In genomic region chr10:133394801-133395221, GRCh38 we compare ENCODE assay signal across 8 cellular contexts. TPM values are rescaled to one million over a fixed set of nuclear protein-coding genes. Genes with fewer than 3 reads are reported as not detected.
DNase-seq lines count a peak whose midpoint lies in the region; ATAC-seq and TF ChIP-seq lines count a peak whose summit lies in the region.

No MANE protein-coding gene starts in this region.

- H3K56ac ChIP-seq in IMR-90 (ENCODE audit: extremely low read depth, insufficient read depth, low read length): peak overlapping the region; percentile 86

- H3K9me3 ChIP-seq in IMR-90 (ENCODE audit: control insufficient read depth, insufficient read depth, low read length): no peaks in the 10 kb centered on the region
- no peaks in the 10 kb centered on the region for H3K9me3 ChIP-seq in mesenchymal stem cell (ENCODE audit: control insufficient read depth, low read length)
- H3K9me3 ChIP-seq in aorta (ENCODE audit: control insufficient read depth, low read length): no peaks in the 10 kb centered on the region

- H3K4ac ChIP-seq in IMR-90 (ENCODE audit: low read depth, low read length): peak overlapping the region; percentile 78
- peak overlapping the region; percentile 83 to 95 for H3K4ac ChIP-seq in mesenchymal stem cell (ENCODE audit: low read depth in 1 of 2, low read length in 2 of 2)

- in situ Hi-C loops in IMR-90 (cut with MboI; ENCODE audit: low sequenced_read_pairs) (no loop called here), brain microvascular endothelial cell (cut with HindIII; ENCODE audit: low pct_ligation_motif_present, low sequenced_read_pairs) (no loop called here)

- H2BK12ac ChIP-seq in mesenchymal stem cell (ENCODE audit: low read length in 2 of 2): no peak overlapping the region

- H4K8ac ChIP-seq in IMR-90 (ENCODE audit: low read depth in 2 of 2, low read length in 2 of 2) (peak overlapping the region; percentile 88 to 91), mesenchymal stem cell (ENCODE audit: low read length) (peak overlapping the region; percentile 48)

- dilution Hi-C loops in IMR-90 (cut with HindIII; ENCODE audit: low sequenced_read_pairs, unreplicated experiment): no loop called here

- peak overlapping the region; percentile 100 for H3K4me2 ChIP-seq in IMR-90 (ENCODE audit: low read depth, low read length)
- H3K4me2 ChIP-seq in mesenchymal stem cell (ENCODE audit: low read length, poor library complexity, severe bottlenecking): peak overlapping the region; percentile 73

- H2BK20ac ChIP-seq in IMR-90 (ENCODE audit: low read depth, low read length): no peak overlapping the region

- H3K23ac ChIP-seq in IMR-90 (ENCODE audit: low read depth, low read length): peak overlapping the region; percentile 89
- no peak overlapping the region for H3K23ac ChIP-seq in mesenchymal stem cell (ENCODE audit: low read length in 2 of 2)

- no peaks in the 10 kb centered on the region for H4K20me1 ChIP-seq in IMR-90 (ENCODE audit: insufficient read depth, low read length)

- peaks cover 9% of the 10 kb centered on the region; the same call in 1 of the 2 replicates for H3K9me1 ChIP-seq in IMR-90 (ENCODE audit: insufficient read depth, low read length)

- peak overlapping the region; percentile 82; the same call in 1 of the 2 replicates for H2AK5ac ChIP-seq in IMR-90 (ENCODE audit: low read depth, low read length)
- no peak overlapping the region for H2AK5ac ChIP-seq in mesenchymal stem cell (ENCODE audit: low read length, severe bottlenecking)

- H3K27ac ChIP-seq in 22Rv1 (peak overlapping the region; percentile 94), IMR-90 (ENCODE audit: insufficient read depth, low read length) (peak overlapping the region; percentile 81), brain microvascular endothelial cell (peak overlapping the region; percentile 36), mesenchymal stem cell (ENCODE audit: low read length, poor library complexity, severe bottlenecking) (peak overlapping the region; percentile 55), aorta (ENCODE audit: low read depth in 1 of 2, low read length in 2 of 2) (peak overlapping the region in 1 of 2 donors; percentile 6)

- H2BK120ac ChIP-seq in IMR-90 (ENCODE audit: low read depth, low read length) (0 out of 2 replicates have a peak overlapping the region, but pooled peaks have one; percentile 16), mesenchymal stem cell (ENCODE audit: low read depth, low read length) (no peak overlapping the region)

- H3K79me1 ChIP-seq in IMR-90 (ENCODE audit: low read depth in 1 of 2, low read length in 2 of 2) (peaks cover 31 to 44% of the 10 kb centered on the region in 2 experiments), mesenchymal stem cell (replicated peaks; ENCODE audit: low read length, poor library complexity, severe bottlenecking) (peaks cover 25% of the 10 kb centered on the region)

- TF ChIP-seq CTCF in 22Rv1 (IDR thresholded peaks at IDR 0.05): no peak
- TF ChIP-seq CTCF in IMR-90 (conservative IDR thresholded peaks at IDR 0.05; ENCODE audit: low read depth, low read length): no peak
- no peak for TF ChIP-seq CTCF in brain microvascular endothelial cell (IDR thresholded peaks at IDR 0.05; ENCODE audit: low read depth, low read length, missing control alignments)

- H4K5ac ChIP-seq in IMR-90 (ENCODE audit: low read depth, low read length): peak overlapping the region; percentile 77

- H3K9ac ChIP-seq in IMR-90 (ENCODE audit: low read depth, low read length): peak overlapping the region; percentile 85
- peak overlapping the region; percentile 99 for H3K9ac ChIP-seq in mesenchymal stem cell (ENCODE audit: low read length)

- no TSS peak for BruUV-seq in IMR-90 (replicated peaks; lab: Mats Ljungman, UMichigan)

- peak overlapping the region; percentile 96 for H2AK9ac ChIP-seq in IMR-90 (replicated peaks; ENCODE audit: low read depth, low read length, poor library complexity)

- ATAC-seq in IMR-90 (ENCODE audit: low read depth) (no peak), aorta (ENCODE audit: low FRiP score) (no peak), GM18520 (IDR thresholded peaks at IDR 0.05; ENCODE audit: unreplicated experiment) (no peak)

- intact Hi-C loops in IMR-90 (cut with micrococcal nuclease) (no loop called here), aorta (cut with DNase I) (no loop called here)

- peak overlapping the region; percentile 89 for H3K14ac ChIP-seq in IMR-90 (replicated peaks; ENCODE audit: low read depth, low read length)
- H3K14ac ChIP-seq in mesenchymal stem cell (ENCODE audit: low read length in 2 of 2): peak overlapping the region in 1 of 2 experiments; percentile 43

- WGBS in IMR-90 (ENCODE audit: extremely low coverage in 2 of 2, insufficient read length in 1 of 2), 2 experiments: 61% methylated on average over 11 of the region's 21 CpGs; no CpG with 5 or more reads in 1 of the 2 experiments
- 42% methylated on average over 21 of the region's 21 CpGs for WGBS in mesenchymal stem cell
- 31% methylated on average over 21 of the region's 21 CpGs for WGBS in aorta, 2 donors

- H2AFZ ChIP-seq in IMR-90 (replicated peaks; ENCODE audit: low read length, poor library complexity): peak overlapping the region; percentile 94
- H2AFZ ChIP-seq in mesenchymal stem cell (ENCODE audit: low read depth, low read length): no peak overlapping the region

- H2BK15ac ChIP-seq in IMR-90 (ENCODE audit: low read depth, low read length) (no peak overlapping the region), mesenchymal stem cell (ENCODE audit: low read depth, poor library complexity, severe bottlenecking) (no peak overlapping the region)

- H4K91ac ChIP-seq in IMR-90 (ENCODE audit: insufficient read depth, low read depth, low read length): peak overlapping the region; percentile 85
- H4K91ac ChIP-seq in mesenchymal stem cell (ENCODE audit: low read length): peak overlapping the region; percentile 71

- H2BK5ac ChIP-seq in IMR-90 (ENCODE audit: low read depth, low read length, poor library complexity, severe bottlenecking) (peak overlapping the region; percentile 82), mesenchymal stem cell (ENCODE audit: low read depth, low read length, poor library complexity, severe bottlenecking) (no peak overlapping the region)

- H3K27me3 ChIP-seq in IMR-90 (ENCODE audit: control insufficient read depth, insufficient read depth, low read length) (no peaks in the 10 kb centered on the region), brain microvascular endothelial cell (replicated peaks) (no peaks in the 10 kb centered on the region), mesenchymal stem cell (ENCODE audit: control insufficient read depth in 1 of 2, insufficient read depth in 1 of 2, low read length in 2 of 2) (no peaks in the 10 kb centered on the region), aorta (ENCODE audit: control insufficient read depth in 1 of 2, insufficient read depth in 2 of 2, low read length in 1 of 2) (no peaks in the 10 kb centered on the region)

- TF ChIP-seq RAD21 in IMR-90 (IDR thresholded peaks at IDR 0.05; ENCODE audit: low read length): no peak

- H3K18ac ChIP-seq in IMR-90 (ENCODE audit: low read depth, low read length): no peak overlapping the region
- H3K18ac ChIP-seq in mesenchymal stem cell (ENCODE audit: low read depth in 1 of 2, low read length in 2 of 2): peak overlapping the region in 1 of 2 experiments; percentile 98

- CTCF ChIA-PET in IMR-90 (lab: Yijun Ruan, JAX): no interaction called here

- POLR2A ChIA-PET in IMR-90 (lab: Charles Lee; ENCODE audit: unreplicated experiment): no interaction called here

- TF ChIP-seq POLR2A in IMR-90 (IDR thresholded peaks at IDR 0.05; ENCODE audit: low read depth, low read length): no peak

- H3K4me1 ChIP-seq in IMR-90 (ENCODE audit: control insufficient read depth, insufficient read depth, low read length) (peaks cover 4% of the 10 kb centered on the region; the same call in 1 of the 2 replicates), mesenchymal stem cell (ENCODE audit: control insufficient read depth, insufficient read depth, low read depth, low read length) (peaks cover 19% of the 10 kb centered on the region), aorta (ENCODE audit: control insufficient read depth in 1 of 2, insufficient read depth in 2 of 2, low read length in 2 of 2) (no peaks in the 10 kb centered on the region)

- H3K36me3 ChIP-seq in IMR-90 (ENCODE audit: control insufficient read depth, insufficient read depth, low read length): peaks cover 26% of the 10 kb centered on the region
- H3K36me3 ChIP-seq in brain microvascular endothelial cell (replicated peaks): peaks cover 26% of the 10 kb centered on the region
- peaks cover 37 to 48% of the 10 kb centered on the region in 2 experiments for H3K36me3 ChIP-seq in mesenchymal stem cell (ENCODE audit: control insufficient read depth in 1 of 2, insufficient read depth in 2 of 2, low read depth in 1 of 2, low read length in 2 of 2)
- no peaks in the 10 kb centered on the region for H3K36me3 ChIP-seq in aorta (ENCODE audit: control insufficient read depth in 1 of 2, insufficient read depth in 2 of 2, low read length in 1 of 2)

- peak overlapping the region; percentile 97 for H3K4me3 ChIP-seq in IMR-90 (ENCODE audit: insufficient read depth, low read depth, low read length)
- peak overlapping the region; percentile 87 for H3K4me3 ChIP-seq in brain microvascular endothelial cell (ENCODE audit: low read depth, low read length)
- peak overlapping the region; percentile 99 for H3K4me3 ChIP-seq in mesenchymal stem cell (ENCODE audit: insufficient read depth in 1 of 2, low read depth in 1 of 2, low read length in 2 of 2)
- peak overlapping the region; percentile 79 to 86 for H3K4me3 ChIP-seq in aorta (ENCODE audit: low read length in 2 of 2)

- DNase-seq in IMR-90 (no peak), brain microvascular endothelial cell (no peak), mesenchymal stem cell (no peak), aorta (peak in 1 of 2 donors; percentile 54), LoVo (ENCODE audit: low spot score) (no peak), inferior parietal cortex (ENCODE audit: extremely low spot score) (no peak)

RNA-seq across cellular contexts. Expression of gene MTG1, which starts 0.9 kb away (rescaled TPM):
- 38.0 and 38.5 TPM in 2 replicates for total RNA-seq in IMR-90 (2012; rRNA removed)
- 64.8 and 70.0 TPM in 2 replicates for polyA plus RNA-seq in IMR-90 (2012; rRNA removed)
- 57.8 and 77.2 TPM in 2 replicates for polyA plus RNA-seq in IMR-90 (2012; cell fraction: cytosol; rRNA removed)
- polyA plus RNA-seq in IMR-90 (2012; cell fraction: nucleus; rRNA removed; ENCODE audit: low replicate concordance): 158 and 202 TPM in 2 replicates
- 26.2 TPM for polyA plus RNA-seq in mesenchymal stem cell (2013, experiment 1 of 2)
- 26.0 TPM for polyA plus RNA-seq in mesenchymal stem cell (2013, experiment 2 of 2)
- 10 to 100 TPM; 25.9 to 39.3 TPM for total RNA-seq in aorta
- 10 to 100 TPM; 13.1 to 36.1 TPM for polyA plus RNA-seq in aorta

RNA-seq across cellular contexts. Expression of gene PAOX, which starts 15.7 kb away (rescaled TPM):
- total RNA-seq in IMR-90 (2012; rRNA removed) (3.6 and 3.8 TPM in 2 replicates), aorta (1 to 10 TPM; 3.7 to 8.7 TPM)
- polyA plus RNA-seq in IMR-90 (2012; rRNA removed) (4.3 and 4.5 TPM in 2 replicates), aorta (10 to 100 TPM in 1 of 2 donors, 1 to 10 TPM in 1; 2.1 to 11.3 TPM)
- polyA plus RNA-seq in IMR-90 (2012; cell fraction: cytosol; rRNA removed): 3.9 and 4.4 TPM in 2 replicates
- 6.7 and 12.6 TPM in 2 replicates for polyA plus RNA-seq in IMR-90 (2012; cell fraction: nucleus; rRNA removed; ENCODE audit: low replicate concordance)
- polyA plus RNA-seq in mesenchymal stem cell (2013, experiment 1 of 2): 4.3 TPM
- polyA plus RNA-seq in mesenchymal stem cell (2013, experiment 2 of 2): 4.0 TPM

RNA-seq across cellular contexts. Expression of gene ECHS1, which starts 21.7 kb away (rescaled TPM):
- 60.8 and 71.1 TPM in 2 replicates for total RNA-seq in IMR-90 (2012; rRNA removed)
- polyA plus RNA-seq in IMR-90 (2012; rRNA removed): 83.3 and 84.2 TPM in 2 replicates
- 93.0 and 94.1 TPM in 2 replicates for polyA plus RNA-seq in IMR-90 (2012; cell fraction: cytosol; rRNA removed)
- 41.5 and 43.2 TPM in 2 replicates for polyA plus RNA-seq in IMR-90 (2012; cell fraction: nucleus; rRNA removed; ENCODE audit: low replicate concordance)
- polyA plus RNA-seq in mesenchymal stem cell (2013, experiment 1 of 2): 78.5 TPM
- 77.3 TPM for polyA plus RNA-seq in mesenchymal stem cell (2013, experiment 2 of 2)
- total RNA-seq in aorta: 10 to 100 TPM; 34.3 to 48.9 TPM
- polyA plus RNA-seq in aorta: 10 to 100 TPM; 56.1 to 93.7 TPM

RNA-seq across cellular contexts. Expression of gene SPRN, which starts 29.6 kb away (rescaled TPM):
- 0.28 and 0.36 TPM in 2 replicates for total RNA-seq in IMR-90 (2012; rRNA removed)
- polyA plus RNA-seq in IMR-90 (2012; rRNA removed): 2.3 and 2.4 TPM in 2 replicates
- polyA plus RNA-seq in IMR-90 (2012; cell fraction: cytosol; rRNA removed): 1.4 and 2.4 TPM in 2 replicates
- 0.46 and 1.0 TPM in 2 replicates for polyA plus RNA-seq in IMR-90 (2012; cell fraction: nucleus; rRNA removed; ENCODE audit: low replicate concordance)
- 0.17 TPM for polyA plus RNA-seq in mesenchymal stem cell (2013, experiment 1 of 2)
- 0.19 TPM for polyA plus RNA-seq in mesenchymal stem cell (2013, experiment 2 of 2)
- total RNA-seq in aorta: not detected
- under 1 TPM in 1 of 2 donors, not detected in 1; 0.28 TPM for polyA plus RNA-seq in aorta

RNA-seq across cellular contexts. Expression of gene FUOM, which starts 37.0 kb away (rescaled TPM):
- total RNA-seq in IMR-90 (2012; rRNA removed): 26.3 and 28.1 TPM in 2 replicates
- polyA plus RNA-seq in IMR-90 (2012; rRNA removed): 52.8 and 71.2 TPM in 2 replicates
- 53.8 and 71.8 TPM in 2 replicates for polyA plus RNA-seq in IMR-90 (2012; cell fraction: cytosol; rRNA removed)
- 25.8 and 31.8 TPM in 2 replicates for polyA plus RNA-seq in IMR-90 (2012; cell fraction: nucleus; rRNA removed; ENCODE audit: low replicate concordance)
- 38.2 TPM for polyA plus RNA-seq in mesenchymal stem cell (2013, experiment 1 of 2)
- polyA plus RNA-seq in mesenchymal stem cell (2013, experiment 2 of 2): 37.0 TPM
- total RNA-seq in aorta: 10 to 100 TPM; 15.2 to 23.6 TPM
- 10 to 100 TPM; 26.3 to 54.8 TPM for polyA plus RNA-seq in aorta
